Comparison of ENCODE assay signal across 34 cellular contexts in the genomic region with DNA sequence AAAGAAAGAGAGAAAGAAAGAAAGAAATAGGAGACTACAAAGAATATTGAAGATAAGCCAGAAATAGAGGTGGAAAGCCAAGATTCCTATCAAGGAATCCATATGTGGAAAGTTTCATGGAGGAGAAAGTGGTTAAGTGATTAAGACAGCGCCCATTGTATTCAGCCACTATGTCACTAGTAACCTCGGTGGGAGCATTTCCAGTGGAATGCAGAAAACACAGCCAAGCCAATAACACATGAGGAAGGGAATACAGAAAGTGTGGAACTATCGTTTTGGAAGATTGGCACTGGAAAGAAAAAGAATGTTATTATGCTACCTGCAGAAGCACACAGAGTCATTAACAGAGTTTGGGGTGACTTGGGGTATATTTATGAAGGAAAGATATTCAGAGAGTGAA. TPM values are rescaled to one million over a fixed set of nuclear protein-coding genes. Genes with fewer than 3 reads are reported as not detected.
"Had no signal": no experiment of that assay in that cellular context is flagged by ENCODE, and none has a peak within 500 bp of the region (broad histone marks: within the 10 kb centered on the region; RNA-seq: fewer than 3 reads in every experiment).

No MANE protein-coding gene starts in this region.

- H3K9me3 ChIP-seq: ascending aorta, breast epithelium had no signal

- ATAC-seq: activated CD8-positive, alpha-beta T cell treated with anti-CD3 and anti-CD28 coated beads for 36 hours; activated naive CD8-positive, alpha-beta T cell treated with anti-CD3 and anti-CD28 coated beads, Interleukin-2, amount 50 U/mL, for 24 hours had no signal

- H3K4me1 ChIP-seq: ascending aorta, breast epithelium had no signal

- FAIRE-seq: TTC549 had no signal

- H3K4me1 Mint-ChIP-seq: activated B cell treated with CpG ODN at 0.5 μM for 24 hours; activated CD4-positive, alpha-beta T cell treated with anti-CD3 and anti-CD28 coated beads, Interleukin-2, amount 10 ng/mL, durations not matched to agents 24 days and 14 days; activated naive CD4-positive, alpha-beta T cell treated with anti-CD3 and anti-CD28 coated beads, Interleukin-2, amount 10 ng/mL, durations not matched to agents 7 days and 5 days; activated naive CD4-positive, alpha-beta T cell treated with anti-CD3 and anti-CD28 coated beads, Interleukin-2, amount 50 U/mL, for 24 hours; activated naive CD8-positive, alpha-beta T cell treated with anti-CD3 and anti-CD28 coated beads, Interleukin-2, amount 10 ng/mL, durations not matched to agents 7 days and 5 days; activated naive CD8-positive, alpha-beta T cell treated with anti-CD3 and anti-CD28 coated beads, Interleukin-2, amount 50 U/mL, for 24 hours had no signal

- H3K27ac Mint-ChIP-seq: activated B cell treated with CpG ODN at 0.5 μM for 24 hours; activated CD4-positive, alpha-beta memory T cell treated with anti-CD3 and anti-CD28 coated beads for 36 hours; activated CD4-positive, alpha-beta T cell treated with anti-CD3 and anti-CD28 coated beads, Interleukin-2, amount 10 ng/mL, durations not matched to agents 24 days and 14 days; activated CD8-positive, alpha-beta T cell treated with anti-CD3 and anti-CD28 coated beads for 36 hours; activated naive CD4-positive, alpha-beta T cell treated with anti-CD3 and anti-CD28 coated beads, Interleukin-2, amount 10 ng/mL, durations not matched to agents 7 days and 5 days; activated naive CD4-positive, alpha-beta T cell treated with anti-CD3 and anti-CD28 coated beads, Interleukin-2, amount 50 U/mL, for 24 hours; activated naive CD8-positive, alpha-beta T cell; activated naive CD8-positive, alpha-beta T cell treated with anti-CD3 and anti-CD28 coated beads, Interleukin-2, amount 10 ng/mL, durations not matched to agents 7 days and 5 days; activated naive CD8-positive, alpha-beta T cell treated with anti-CD3 and anti-CD28 coated beads, Interleukin-2, amount 50 U/mL, for 24 hours; activated T-cell treated with anti-CD3 and anti-CD28 coated beads, Interleukin-2, amount 50 U/mL, for 24 hours; activated T-helper 2 cell treated with anti-CD3 and anti-CD28 coated beads, Interferon-gamma antibody, Interleukin-2, Interleukin-4, amounts not matched to agents 10 μg/mL and 5 μg/mL and 100 μg/mL, durations not matched to agents 14 hours and 24 hours and 36 hours; T-helper 1 cell treated with Interleukin-12 subunit alpha and Interleukin-12 subunit beta and Interleukin-4 antibody, amounts not matched to agents 30 μg/mL and 1 μg/mL, for 36 hours; T-helper 2 cell treated with Interferon-gamma antibody and Interleukin-4, amounts not matched to agents 5 μg/mL and 100 μg/mL, for 36 hours had no signal

- H3K36me3 ChIP-seq: ascending aorta, brain microvascular endothelial cell, breast epithelium had no signal

- H3K27me3 ChIP-seq: ascending aorta, brain microvascular endothelial cell, breast epithelium had no signal

- H3K27me3 Mint-ChIP-seq: activated B cell treated with CpG ODN at 0.5 μM for 24 hours; activated naive CD4-positive, alpha-beta T cell treated with anti-CD3 and anti-CD28 coated beads, Interleukin-2, amount 10 ng/mL, durations not matched to agents 7 days and 5 days had no signal

- H3K4me3 ChIP-seq: ascending aorta, breast epithelium had no signal

- H3K4me3 Mint-ChIP-seq: activated B cell treated with CpG ODN at 0.5 μM for 24 hours; activated CD4-positive, alpha-beta memory T cell treated with anti-CD3 and anti-CD28 coated beads for 36 hours; activated CD4-positive, alpha-beta T cell treated with anti-CD3 and anti-CD28 coated beads, Interleukin-2, amount 10 ng/mL, durations not matched to agents 24 days and 14 days; activated CD8-positive, alpha-beta T cell treated with anti-CD3 and anti-CD28 coated beads for 36 hours; activated naive CD4-positive, alpha-beta T cell treated with anti-CD3 and anti-CD28 coated beads, Interleukin-2, amount 10 ng/mL, durations not matched to agents 7 days and 5 days; activated naive CD4-positive, alpha-beta T cell treated with anti-CD3 and anti-CD28 coated beads, Interleukin-2, amount 50 U/mL, for 24 hours; activated naive CD8-positive, alpha-beta T cell; activated naive CD8-positive, alpha-beta T cell treated with anti-CD3 and anti-CD28 coated beads, Interleukin-2, amount 10 ng/mL, durations not matched to agents 7 days and 5 days; activated naive CD8-positive, alpha-beta T cell treated with anti-CD3 and anti-CD28 coated beads, Interleukin-2, amount 50 U/mL, for 24 hours; activated T-cell treated with anti-CD3 and anti-CD28 coated beads, Interleukin-2, amount 50 U/mL, for 24 hours; T-helper 1 cell treated with Interleukin-12 subunit alpha and Interleukin-12 subunit beta and Interleukin-4 antibody, amounts not matched to agents 30 μg/mL and 1 μg/mL, for 36 hours; T-helper 2 cell treated with Interferon-gamma antibody and Interleukin-4, amounts not matched to agents 5 μg/mL and 100 μg/mL, for 36 hours had no signal

- H3K27ac ChIP-seq: ascending aorta, brain microvascular endothelial cell, breast epithelium, VCaP had no signal

- H3K36me3 Mint-ChIP-seq: activated CD4-positive, alpha-beta memory T cell treated with anti-CD3 and anti-CD28 coated beads for 36 hours; activated naive CD4-positive, alpha-beta T cell treated with anti-CD3 and anti-CD28 coated beads, Interleukin-2, amount 10 ng/mL, durations not matched to agents 7 days and 5 days; activated naive CD4-positive, alpha-beta T cell treated with anti-CD3 and anti-CD28 coated beads, Interleukin-2, amount 50 U/mL, for 24 hours; activated naive CD8-positive, alpha-beta T cell; activated naive CD8-positive, alpha-beta T cell treated with anti-CD3 and anti-CD28 coated beads, Interleukin-2, amount 10 ng/mL, durations not matched to agents 7 days and 5 days had no signal

- H3K9me3 Mint-ChIP-seq: activated B cell treated with CpG ODN at 0.5 μM for 24 hours; activated CD4-positive, alpha-beta memory T cell treated with anti-CD3 and anti-CD28 coated beads for 36 hours; activated CD4-positive, alpha-beta T cell treated with anti-CD3 and anti-CD28 coated beads, Interleukin-2, amount 10 ng/mL, durations not matched to agents 24 days and 14 days; activated CD8-positive, alpha-beta T cell treated with anti-CD3 and anti-CD28 coated beads for 36 hours; activated naive CD4-positive, alpha-beta T cell treated with anti-CD3 and anti-CD28 coated beads, Interleukin-2, amount 10 ng/mL, durations not matched to agents 7 days and 5 days; activated naive CD4-positive, alpha-beta T cell treated with anti-CD3 and anti-CD28 coated beads, Interleukin-2, amount 50 U/mL, for 24 hours; activated naive CD8-positive, alpha-beta T cell treated with anti-CD3 and anti-CD28 coated beads, Interleukin-2, amount 10 ng/mL, durations not matched to agents 7 days and 5 days; activated naive CD8-positive, alpha-beta T cell treated with anti-CD3 and anti-CD28 coated beads, Interleukin-2, amount 50 U/mL, for 24 hours; activated T-cell treated with anti-CD3 and anti-CD28 coated beads, Interleukin-2, amount 50 U/mL, for 24 hours; activated T-helper 2 cell treated with anti-CD3 and anti-CD28 coated beads, Interferon-gamma antibody, Interleukin-2, Interleukin-4, amounts not matched to agents 10 μg/mL and 5 μg/mL and 100 μg/mL, durations not matched to agents 14 hours and 24 hours and 36 hours; T-helper 1 cell treated with Interleukin-12 subunit alpha and Interleukin-12 subunit beta and Interleukin-4 antibody, amounts not matched to agents 30 μg/mL and 1 μg/mL, for 36 hours; T-helper 2 cell treated with Interferon-gamma antibody and Interleukin-4, amounts not matched to agents 5 μg/mL and 100 μg/mL, for 36 hours had no signal

- DNase-seq: activated B cell treated with CpG ODN at 0.5 μM for 24 hours; activated CD4-positive, alpha-beta memory T cell treated with anti-CD3 and anti-CD28 coated beads for 36 hours; activated CD4-positive, alpha-beta T cell treated with anti-CD3 and anti-CD28 coated beads for 4 hours; activated CD4-positive, alpha-beta T cell treated with anti-CD3 and anti-CD28 coated beads, Interleukin-2, amount 10 ng/mL, durations not matched to agents 24 days and 14 days; activated CD4-positive, alpha-beta T cell treated with anti-CD3 and anti-CD28 coated beads, Interleukin-2, amount 50 U/mL, for 1 hour; activated CD4-positive, alpha-beta T cell treated with anti-CD3 and anti-CD28 coated beads, Interleukin-2, amount 50 U/mL, for 4 hours; activated CD4-positive, CD25-positive, alpha-beta regulatory T cell treated with anti-CD3 and anti-CD28 coated beads, Interleukin-2, amount 50 U/mL, for 72 hours; activated CD8-positive, alpha-beta memory T cell treated with anti-CD3 and anti-CD28 coated beads, Interleukin-2, amount 50 U/mL, for 4 hours; activated CD8-positive, alpha-beta T cell treated with anti-CD3 and anti-CD28 coated beads for 36 hours; activated effector memory CD4-positive, alpha-beta T cell treated with Interleukin-2 at 50 U/mL for 16 hours; activated gamma-delta T cell; activated naive CD4-positive, alpha-beta T cell treated with anti-CD3 and anti-CD28 coated beads, Interleukin-2, amount 10 ng/mL, durations not matched to agents 7 days and 5 days; activated naive CD4-positive, alpha-beta T cell treated with Interleukin-2 at 50 U/mL for 16 hours; activated naive CD8-positive, alpha-beta T cell treated with anti-CD3 and anti-CD28 coated beads, Interleukin-2, amount 10 ng/mL, durations not matched to agents 7 days and 5 days; activated naive CD8-positive, alpha-beta T cell treated with anti-CD3 and anti-CD28 coated beads, Interleukin-2, amount 50 U/mL, for 24 hours; activated T-cell treated with anti-CD3 and anti-CD28 coated beads, Interleukin-2, amount 50 U/mL, for 24 hours; activated T-cell treated with anti-CD3 and anti-CD28 coated beads, Interleukin-2, amount 50 U/mL, for 48 hours; amygdala; anterior cingulate cortex; brain microvascular endothelial cell; central memory CD4-positive, alpha-beta T cell; T-helper 1 cell; T-helper 2 cell; T-helper 9 cell had no signal

RNA-seq across cellular contexts. Expression of a gene that starts 2.7 kb away (rescaled TPM):
- total RNA-seq: activated B cell treated with CpG ODN at 0.5 μM for 24 hours; activated CD4-positive, alpha-beta memory T cell treated with anti-CD3 and anti-CD28 coated beads for 36 hours; activated CD4-positive, alpha-beta T cell treated with anti-CD3 and anti-CD28 coated beads, Interleukin-2, amount 10 ng/mL, durations not matched to agents 24 days and 14 days; activated CD8-positive, alpha-beta memory T cell treated with anti-CD3 and anti-CD28 coated beads for 36 hours; activated CD8-positive, alpha-beta T cell treated with anti-CD3 and anti-CD28 coated beads for 36 hours; activated naive CD8-positive, alpha-beta T cell treated with anti-CD3 and anti-CD28 coated beads, Interleukin-2, amount 10 ng/mL, durations not matched to agents 7 days and 5 days; activated T-helper 2 cell treated with anti-CD3 and anti-CD28 coated beads, Interferon-gamma antibody, Interleukin-2, Interleukin-4, amounts not matched to agents 10 μg/mL and 5 μg/mL and 100 μg/mL, durations not matched to agents 14 hours and 24 hours and 36 hours; ascending aorta had no signal
